ENCODE assay signal across 18 cellular contexts in genomic region chr22:23140385-23140784, GRCh38. TPM values are rescaled to one million over a fixed set of nuclear protein-coding genes. Genes with fewer than 3 reads are reported as not detected.
"Had no signal": no experiment of that assay in that cellular context is flagged by ENCODE, and none has a peak within 500 bp of the region (broad histone marks: within the 10 kb centered on the region; RNA-seq: fewer than 3 reads in every experiment).

No MANE protein-coding gene starts in this region.

- H3K36me3 Mint-ChIP-seq: activated CD4-positive, alpha-beta memory T cell treated with anti-CD3 and anti-CD28 coated beads for 36 hours had no signal

- DNase-seq: activated CD4-positive, alpha-beta memory T cell treated with anti-CD3 and anti-CD28 coated beads for 36 hours; activated CD8-positive, alpha-beta memory T cell treated with anti-CD3 and anti-CD28 coated beads, Interleukin-2, amount 50 U/mL, for 4 hours; activated naive CD4-positive, alpha-beta T cell; activated T-cell treated with anti-CD3 and anti-CD28 coated beads, Interleukin-2, amount 50 U/mL, for 72 hours; esophagus squamous epithelium; foreskin fibroblast; glutamatergic neuron; left colon; occipital lobe; psoas muscle; sigmoid colon; stimulated activated CD4-positive, alpha-beta T cell treated with anti-CD3 and anti-CD28 coated beads, Interleukin-2, amount 100 ng/mL, for 24 hours; stimulated activated naive CD8-positive, alpha-beta T cell treated with anti-CD3 and anti-CD28 coated beads, Interleukin-15, Interleukin-2, amounts not matched to agents 100 U/mL and 50 U/mL, for 24 hours; T-helper 2 cell; upper lobe of left lung had no signal

- H3K27me3 Mint-ChIP-seq: activated CD4-positive, alpha-beta memory T cell treated with anti-CD3 and anti-CD28 coated beads for 36 hours had no signal

- ATAC-seq: activated T-cell treated with anti-CD3 and anti-CD28 coated beads, Interleukin-2, amount 50 U/mL, for 72 hours; left colon; psoas muscle; stimulated activated naive CD8-positive, alpha-beta T cell treated with anti-CD3 and anti-CD28 coated beads, Interleukin-15, Interleukin-2, amounts not matched to agents 100 U/mL and 50 U/mL, for 24 hours had no signal

- H3K9me3 Mint-ChIP-seq: activated CD4-positive, alpha-beta memory T cell treated with anti-CD3 and anti-CD28 coated beads for 36 hours; activated T-cell treated with anti-CD3 and anti-CD28 coated beads, Interleukin-2, amount 50 U/mL, for 72 hours; nephron had no signal

- FAIRE-seq: astrocyte, colon had no signal

- H3K27ac Mint-ChIP-seq: activated CD4-positive, alpha-beta memory T cell treated with anti-CD3 and anti-CD28 coated beads for 36 hours; activated T-cell treated with anti-CD3 and anti-CD28 coated beads, Interleukin-2, amount 50 U/mL, for 72 hours had no signal

- H3K4me3 Mint-ChIP-seq: activated CD4-positive, alpha-beta memory T cell treated with anti-CD3 and anti-CD28 coated beads for 36 hours; activated T-cell treated with anti-CD3 and anti-CD28 coated beads, Interleukin-2, amount 50 U/mL, for 72 hours had no signal

RNA-seq across cellular contexts. Expression of gene RSPH14, which starts 1.4 kb away (rescaled TPM):
- total RNA-seq: astrocyte, esophagus squamous epithelium, psoas muscle had no signal
- polyA plus RNA-seq: psoas muscle had no signal
